Comparison of ENCODE assay signal across 1 cellular context in the genomic region with DNA sequence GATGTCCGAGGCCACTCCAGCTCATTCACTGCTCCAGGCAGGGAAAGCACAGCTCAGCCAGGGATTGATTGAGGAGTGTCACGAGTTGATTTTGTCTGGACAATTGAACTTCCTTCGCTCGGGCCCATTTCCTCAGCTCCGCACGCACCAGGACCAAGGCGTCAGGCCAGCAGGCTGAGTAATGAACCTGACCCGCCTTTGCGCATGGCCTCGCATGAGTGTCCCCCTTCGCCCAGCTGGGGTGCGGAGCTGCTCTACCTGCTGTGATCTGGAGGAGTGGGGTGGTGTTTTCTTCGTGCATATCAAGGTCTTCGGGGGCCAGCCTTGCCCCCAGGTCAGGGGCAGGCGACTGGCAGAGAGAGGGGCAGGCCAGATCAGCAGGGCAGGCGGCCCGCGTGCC.
TF ChIP-seq lines count a peak whose summit lies in the region.

No MANE protein-coding gene starts in this region.

TF ChIP-seq in WTC11, 78 proteins besides CTCF, POLR2A, EP300 and RAD21 (continued from another document):
- TF ChIP-seq, protein P1, sequence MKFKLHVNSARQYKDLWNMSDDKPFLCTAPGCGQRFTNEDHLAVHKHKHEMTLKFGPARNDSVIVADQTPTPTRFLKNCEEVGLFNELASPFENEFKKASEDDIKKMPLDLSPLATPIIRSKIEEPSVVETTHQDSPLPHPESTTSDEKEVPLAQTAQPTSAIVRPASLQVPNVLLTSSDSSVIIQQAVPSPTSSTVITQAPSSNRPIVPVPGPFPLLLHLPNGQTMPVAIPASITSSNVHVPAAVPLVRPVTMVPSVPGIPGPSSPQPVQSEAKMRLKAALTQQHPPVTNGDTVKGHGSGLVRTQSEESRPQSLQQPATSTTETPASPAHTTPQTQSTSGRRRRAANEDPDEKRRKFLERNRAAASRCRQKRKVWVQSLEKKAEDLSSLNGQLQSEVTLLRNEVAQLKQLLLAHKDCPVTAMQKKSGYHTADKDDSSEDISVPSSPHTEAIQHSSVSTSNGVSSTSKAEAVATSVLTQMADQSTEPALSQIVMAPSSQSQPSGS (CRISPR knock-in tag; IDR thresholded peaks at IDR 0.05; ENCODE audit: borderline replicate concordance, low read depth) = no peak
- TF ChIP-seq SP1 (CRISPR knock-in tag; conservative IDR thresholded peaks at IDR 0.05) = no peak
- TF ChIP-seq, protein P2, sequence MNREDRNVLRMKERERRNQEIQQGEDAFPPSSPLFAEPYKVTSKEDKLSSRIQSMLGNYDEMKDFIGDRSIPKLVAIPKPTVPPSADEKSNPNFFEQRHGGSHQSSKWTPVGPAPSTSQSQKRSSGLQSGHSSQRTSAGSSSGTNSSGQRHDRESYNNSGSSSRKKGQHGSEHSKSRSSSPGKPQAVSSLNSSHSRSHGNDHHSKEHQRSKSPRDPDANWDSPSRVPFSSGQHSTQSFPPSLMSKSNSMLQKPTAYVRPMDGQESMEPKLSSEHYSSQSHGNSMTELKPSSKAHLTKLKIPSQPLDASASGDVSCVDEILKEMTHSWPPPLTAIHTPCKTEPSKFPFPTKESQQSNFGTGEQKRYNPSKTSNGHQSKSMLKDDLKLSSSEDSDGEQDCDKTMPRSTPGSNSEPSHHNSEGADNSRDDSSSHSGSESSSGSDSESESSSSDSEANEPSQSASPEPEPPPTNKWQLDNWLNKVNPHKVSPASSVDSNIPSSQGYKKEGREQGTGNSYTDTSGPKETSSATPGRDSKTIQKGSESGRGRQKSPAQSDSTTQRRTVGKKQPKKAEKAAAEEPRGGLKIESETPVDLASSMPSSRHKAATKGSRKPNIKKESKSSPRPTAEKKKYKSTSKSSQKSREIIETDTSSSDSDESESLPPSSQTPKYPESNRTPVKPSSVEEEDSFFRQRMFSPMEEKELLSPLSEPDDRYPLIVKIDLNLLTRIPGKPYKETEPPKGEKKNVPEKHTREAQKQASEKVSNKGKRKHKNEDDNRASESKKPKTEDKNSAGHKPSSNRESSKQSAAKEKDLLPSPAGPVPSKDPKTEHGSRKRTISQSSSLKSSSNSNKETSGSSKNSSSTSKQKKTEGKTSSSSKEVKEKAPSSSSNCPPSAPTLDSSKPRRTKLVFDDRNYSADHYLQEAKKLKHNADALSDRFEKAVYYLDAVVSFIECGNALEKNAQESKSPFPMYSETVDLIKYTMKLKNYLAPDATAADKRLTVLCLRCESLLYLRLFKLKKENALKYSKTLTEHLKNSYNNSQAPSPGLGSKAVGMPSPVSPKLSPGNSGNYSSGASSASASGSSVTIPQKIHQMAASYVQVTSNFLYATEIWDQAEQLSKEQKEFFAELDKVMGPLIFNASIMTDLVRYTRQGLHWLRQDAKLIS (CRISPR knock-in tag; IDR thresholded peaks at IDR 0.05; ENCODE audit: borderline replicate concordance) = no peak
- TF ChIP-seq, protein P3, sequence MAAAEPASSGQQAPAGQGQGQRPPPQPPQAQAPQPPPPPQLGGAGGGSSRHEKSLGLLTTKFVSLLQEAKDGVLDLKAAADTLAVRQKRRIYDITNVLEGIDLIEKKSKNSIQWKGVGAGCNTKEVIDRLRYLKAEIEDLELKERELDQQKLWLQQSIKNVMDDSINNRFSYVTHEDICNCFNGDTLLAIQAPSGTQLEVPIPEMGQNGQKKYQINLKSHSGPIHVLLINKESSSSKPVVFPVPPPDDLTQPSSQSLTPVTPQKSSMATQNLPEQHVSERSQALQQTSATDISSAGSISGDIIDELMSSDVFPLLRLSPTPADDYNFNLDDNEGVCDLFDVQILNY (CRISPR knock-in tag; IDR thresholded peaks at IDR 0.05) = no peak
TF ChIP-seq in WTC11: peak in this region for 0.
